21 cellular contexts compared by ENCODE assay signal in the genomic region with DNA sequence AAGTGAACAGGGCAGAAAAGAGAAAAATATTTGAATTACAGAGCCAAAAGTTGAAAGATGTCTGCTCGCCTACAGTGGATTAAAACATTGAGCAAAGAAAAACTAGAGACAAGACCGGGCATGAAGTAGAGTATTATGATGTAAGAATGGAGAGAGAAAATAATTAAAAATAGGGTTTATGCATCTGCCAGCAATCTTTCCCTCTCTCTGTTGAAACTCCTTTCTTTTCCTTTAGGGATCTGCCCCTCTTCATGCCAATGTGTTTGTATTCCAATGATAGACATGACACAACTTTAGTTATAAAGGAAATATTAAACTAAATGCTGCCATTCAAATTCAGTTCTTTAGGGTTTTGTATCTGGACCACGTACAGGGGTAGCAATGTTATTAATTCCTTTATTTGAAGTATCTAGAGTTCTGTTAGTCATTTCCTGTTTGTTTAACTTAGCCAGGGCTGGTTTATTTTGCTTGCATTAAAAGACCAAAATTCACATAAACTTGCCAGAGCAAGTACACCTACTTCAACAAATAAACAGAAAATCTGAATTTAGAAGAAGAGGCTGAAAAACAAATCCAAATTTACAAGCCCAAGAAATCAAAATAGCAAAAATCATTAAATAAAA.
DNase-seq lines count a peak whose midpoint lies in the region; ATAC-seq, FAIRE-seq and TF ChIP-seq lines count a peak whose summit lies in the region.
"Had no signal": no experiment of that assay in that cellular context is flagged by ENCODE, and none has a peak within 500 bp of the region (broad histone marks: within the 10 kb centered on the region; RNA-seq: fewer than 3 reads in every experiment).

No MANE protein-coding gene starts in this region.

- H3K9me3 ChIP-seq in iPS-20b (ENCODE audit: insufficient read depth, low read depth, low read length): no peaks in the 10 kb centered on the region
- H3K9me3 ChIP-seq: gastroesophageal sphincter, Peyer's patch, SK-N-SH had no signal

- no peak overlapping the region for H3K4me3 ChIP-seq in bronchial epithelial cell (ENCODE audit: low read depth, low read length)
- H3K4me3 ChIP-seq in iPS-20b (ENCODE audit: low read length): no peak overlapping the region
- H3K4me3 ChIP-seq: gastroesophageal sphincter, Peyer's patch had no signal

- no peaks in the 10 kb centered on the region for H3K36me3 ChIP-seq in bronchial epithelial cell (ENCODE audit: control insufficient read depth, insufficient read depth, low read length)
- H3K36me3 ChIP-seq in iPS-20b (ENCODE audit: insufficient read depth, low read depth, low read length): no peaks in the 10 kb centered on the region
- H3K36me3 ChIP-seq: gastroesophageal sphincter, Peyer's patch had no signal

- DNase-seq in DMS53 (lab: John Stamatoyannopoulos, UW): peak; percentile 54
- DNase-seq in NCI-H446 treated with DMSO at 0.1 percent for 48 hours (lab: John Stamatoyannopoulos, UW): peak; percentile 76
- peak; percentile 87 for DNase-seq in bronchial epithelial cell (ENCODE audit: low read depth)
- DNase-seq in AG20443 (ENCODE audit: low spot score): no peak
- DNase-seq: activated CD4-positive, alpha-beta T cell treated with anti-CD3 and anti-CD28 coated beads for 1 hour; activated naive CD8-positive, alpha-beta T cell treated with anti-CD3 and anti-CD28 coated beads, Interleukin-2, amount 10 ng/mL, durations not matched to agents 7 days and 5 days; central memory CD4-positive, alpha-beta T cell; DMS153; effector memory CD8-positive, alpha-beta T cell; NCI-H1436; NCI-H2171 treated with DMSO at 0.1 percent for 48 hours; Peyer's patch; SK-N-SH; T1000 had no signal

- H3K27me3 ChIP-seq in bronchial epithelial cell (ENCODE audit: control insufficient read depth, insufficient read depth, low read length) (no peaks in the 10 kb centered on the region), iPS-20b (ENCODE audit: insufficient read depth, low read length) (no peaks in the 10 kb centered on the region)
- H3K27me3 ChIP-seq: gastroesophageal sphincter, Peyer's patch had no signal

- TF ChIP-seq CTCF in bronchial epithelial cell (IDR thresholded peaks at IDR 0.05; ENCODE audit: insufficient read depth, low read length, severe bottlenecking): no peak

- H3K27ac ChIP-seq in iPS-20b (ENCODE audit: low read length): peak overlapping the region; percentile 36
- H3K27ac ChIP-seq: gastroesophageal sphincter, Peyer's patch had no signal

- no peak for FAIRE-seq in bronchial epithelial cell (lab: Jason Lieb, UNC)
- FAIRE-seq: H54 had no signal

- H3K9ac ChIP-seq in iPS-20b (ENCODE audit: low read depth, low read length): no peak overlapping the region
- H3K9ac ChIP-seq: SK-N-SH had no signal

- ATAC-seq in GM19351 (IDR thresholded peaks at IDR 0.05; ENCODE audit: unreplicated experiment) (no peak), HG03045 (IDR thresholded peaks at IDR 0.05; ENCODE audit: unreplicated experiment) (no peak), HG02642 (IDR thresholded peaks at IDR 0.05; ENCODE audit: poor library complexity, unreplicated experiment) (no peak)
- ATAC-seq: effector memory CD8-positive, alpha-beta T cell; gastroesophageal sphincter; sciatic nerve had no signal

- H3K4me1 ChIP-seq in iPS-20b (ENCODE audit: insufficient read depth, low read length): peaks cover 8% of the 10 kb centered on the region
- H3K4me1 ChIP-seq: gastroesophageal sphincter, Peyer's patch had no signal
